ENCODE assay signal across 18 cellular contexts in the genomic region with DNA sequence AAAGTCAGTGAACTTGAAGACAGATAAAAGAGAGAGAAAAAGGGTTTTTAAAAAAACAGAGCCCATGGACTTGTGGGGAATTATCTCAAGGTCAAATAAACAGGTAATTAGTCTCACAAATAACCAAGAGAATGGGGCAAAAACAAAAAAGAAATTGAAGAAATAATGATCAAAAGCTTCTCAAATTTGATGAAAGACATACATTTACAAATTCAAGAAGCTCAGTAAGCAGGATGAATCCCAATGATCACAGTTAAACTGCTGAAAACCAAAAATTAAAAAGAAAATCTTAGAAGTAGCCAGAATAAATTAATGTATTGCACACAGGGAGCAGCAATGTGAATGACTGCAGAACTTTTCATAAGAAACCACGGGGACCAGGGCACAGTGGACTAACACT.
DNase-seq lines count a peak whose midpoint lies in the region; ATAC-seq and TF ChIP-seq lines count a peak whose summit lies in the region.
"Had no signal": no experiment of that assay in that cellular context is flagged by ENCODE, and none has a peak within 500 bp of the region (broad histone marks: within the 10 kb centered on the region; RNA-seq: fewer than 3 reads in every experiment).

No MANE protein-coding gene starts in this region.

- peaks cover 37% of the 10 kb centered on the region for H3K36me3 Mint-ChIP-seq in T-helper 1 cell treated with Interleukin-12 subunit alpha and Interleukin-12 subunit beta and Interleukin-4 antibody, amounts not matched to agents 30 μg/mL and 1 μg/mL, for 36 hours (ENCODE audit: low read depth)
- H3K36me3 Mint-ChIP-seq in activated naive CD4-positive, alpha-beta T cell treated with anti-CD3 and anti-CD28 coated beads, Interleukin-2, amount 10 ng/mL, durations not matched to agents 7 days and 5 days = peaks cover 42% of the 10 kb centered on the region
- H3K36me3 Mint-ChIP-seq in activated T-helper 17 cell treated with anti-CD3 and anti-CD28 coated beads, Interleukin-2, amount 50 U/mL, for 72 hours (ENCODE audit: low read depth) = peaks cover 71% of the 10 kb centered on the region
- H3K36me3 Mint-ChIP-seq in progenitor cell of endocrine pancreas (ENCODE audit: insufficient read depth) = peaks cover 27% of the 10 kb centered on the region
- H3K36me3 Mint-ChIP-seq in effector memory CD8-positive, alpha-beta T cell (ENCODE audit: insufficient read depth) = peaks cover 25% of the 10 kb centered on the region

- CTCF ChIA-PET in activated naive CD4-positive, alpha-beta T cell treated with anti-CD3 and anti-CD28 coated beads, Interleukin-2, amount 10 ng/mL, durations not matched to agents 7 days and 5 days (lab: Charles Lee) = no interaction called here

- peaks cover 21% of the 10 kb centered on the region for H3K4me1 Mint-ChIP-seq in T-helper 1 cell treated with Interleukin-12 subunit alpha and Interleukin-12 subunit beta and Interleukin-4 antibody, amounts not matched to agents 30 μg/mL and 1 μg/mL, for 36 hours (ENCODE audit: low read depth)
- H3K4me1 Mint-ChIP-seq in activated naive CD4-positive, alpha-beta T cell treated with anti-CD3 and anti-CD28 coated beads, Interleukin-2, amount 10 ng/mL, durations not matched to agents 7 days and 5 days = peaks cover 24% of the 10 kb centered on the region
- H3K4me1 Mint-ChIP-seq in activated T-helper 17 cell treated with anti-CD3 and anti-CD28 coated beads, Interleukin-2, amount 50 U/mL, for 72 hours = peaks cover 19% of the 10 kb centered on the region
- peaks cover 20% of the 10 kb centered on the region for H3K4me1 Mint-ChIP-seq in progenitor cell of endocrine pancreas (ENCODE audit: low read depth)
- H3K4me1 Mint-ChIP-seq in effector memory CD8-positive, alpha-beta T cell (ENCODE audit: low read depth in 2 of 2) = peaks cover 0 to 2% of the 10 kb centered on the region in 2 donors

- no peak overlapping the region for H3K4me3 Mint-ChIP-seq in T-helper 1 cell treated with Interleukin-12 subunit alpha and Interleukin-12 subunit beta and Interleukin-4 antibody, amounts not matched to agents 30 μg/mL and 1 μg/mL, for 36 hours
- no peak overlapping the region for H3K4me3 Mint-ChIP-seq in activated naive CD4-positive, alpha-beta T cell treated with anti-CD3 and anti-CD28 coated beads, Interleukin-2, amount 10 ng/mL, durations not matched to agents 7 days and 5 days
- no peak overlapping the region for H3K4me3 Mint-ChIP-seq in activated T-helper 17 cell treated with anti-CD3 and anti-CD28 coated beads, Interleukin-2, amount 50 U/mL, for 72 hours
- H3K4me3 Mint-ChIP-seq in progenitor cell of endocrine pancreas (ENCODE audit: low read depth) = no peak overlapping the region
- no peak overlapping the region for H3K4me3 Mint-ChIP-seq in effector memory CD8-positive, alpha-beta T cell

- peak overlapping the region; percentile 5 for H3K27ac Mint-ChIP-seq in T-helper 1 cell treated with Interleukin-12 subunit alpha and Interleukin-12 subunit beta and Interleukin-4 antibody, amounts not matched to agents 30 μg/mL and 1 μg/mL, for 36 hours
- H3K27ac Mint-ChIP-seq in activated naive CD4-positive, alpha-beta T cell treated with anti-CD3 and anti-CD28 coated beads, Interleukin-2, amount 10 ng/mL, durations not matched to agents 7 days and 5 days = peak overlapping the region; percentile 42
- H3K27ac Mint-ChIP-seq in activated T-helper 17 cell treated with anti-CD3 and anti-CD28 coated beads, Interleukin-2, amount 50 U/mL, for 72 hours = peak overlapping the region; percentile 97
- peak overlapping the region; percentile 70 for H3K27ac Mint-ChIP-seq in progenitor cell of endocrine pancreas
- H3K27ac Mint-ChIP-seq in effector memory CD8-positive, alpha-beta T cell = peak overlapping the region in 1 of 2 donors; percentile 2

- no peaks in the 10 kb centered on the region for H3K27me3 Mint-ChIP-seq in T-helper 1 cell treated with Interleukin-12 subunit alpha and Interleukin-12 subunit beta and Interleukin-4 antibody, amounts not matched to agents 30 μg/mL and 1 μg/mL, for 36 hours (ENCODE audit: low read depth)
- H3K27me3 Mint-ChIP-seq in activated naive CD4-positive, alpha-beta T cell treated with anti-CD3 and anti-CD28 coated beads, Interleukin-2, amount 10 ng/mL, durations not matched to agents 7 days and 5 days = no peaks in the 10 kb centered on the region
- no peaks in the 10 kb centered on the region for H3K27me3 Mint-ChIP-seq in activated T-helper 17 cell treated with anti-CD3 and anti-CD28 coated beads, Interleukin-2, amount 50 U/mL, for 72 hours
- no peaks in the 10 kb centered on the region for H3K27me3 Mint-ChIP-seq in progenitor cell of endocrine pancreas
- no peaks in the 10 kb centered on the region for H3K27me3 Mint-ChIP-seq in effector memory CD8-positive, alpha-beta T cell

- no peak for ATAC-seq in activated T-helper 17 cell treated with anti-CD3 and anti-CD28 coated beads, Interleukin-2, amount 50 U/mL, for 72 hours (replicated peaks)
- ATAC-seq in effector memory CD8-positive, alpha-beta T cell (replicated peaks) = no peak
- ATAC-seq in GM18517 (IDR thresholded peaks at IDR 0.05; ENCODE audit: unreplicated experiment) = no peak

- TF ChIP-seq CTCF in progenitor cell of endocrine pancreas (IDR thresholded peaks at IDR 0.05; ENCODE audit: unreplicated experiment) = no peak

- no peaks in the 10 kb centered on the region for H3K9me3 Mint-ChIP-seq in T-helper 1 cell treated with Interleukin-12 subunit alpha and Interleukin-12 subunit beta and Interleukin-4 antibody, amounts not matched to agents 30 μg/mL and 1 μg/mL, for 36 hours
- no peaks in the 10 kb centered on the region for H3K9me3 Mint-ChIP-seq in activated naive CD4-positive, alpha-beta T cell treated with anti-CD3 and anti-CD28 coated beads, Interleukin-2, amount 10 ng/mL, durations not matched to agents 7 days and 5 days
- H3K9me3 Mint-ChIP-seq in activated T-helper 17 cell treated with anti-CD3 and anti-CD28 coated beads, Interleukin-2, amount 50 U/mL, for 72 hours = no peaks in the 10 kb centered on the region
- no peaks in the 10 kb centered on the region for H3K9me3 Mint-ChIP-seq in progenitor cell of endocrine pancreas (ENCODE audit: low read depth)
- no peaks in the 10 kb centered on the region for H3K9me3 Mint-ChIP-seq in effector memory CD8-positive, alpha-beta T cell

- DNase-seq in T-helper 1 cell = no peak
- DNase-seq in activated naive CD4-positive, alpha-beta T cell treated with anti-CD3 and anti-CD28 coated beads, Interleukin-2, amount 10 ng/mL, durations not matched to agents 7 days and 5 days = no peak
- DNase-seq in activated naive CD4-positive, alpha-beta T cell treated with Interleukin-2 at 50 U/mL for 16 hours = no peak
- no peak for DNase-seq in progenitor cell of endocrine pancreas (ENCODE audit: low spot score, unreplicated experiment)
- no peak for DNase-seq in effector memory CD8-positive, alpha-beta T cell
- DNase-seq: C1 segment of cervical spinal cord, EL, GF-D8, Karpas-422, NCI-H1694, NCI-H2081, NCI-H2171, NCI-H524 treated with DMSO at 0.1 percent for 48 hours, NCI-H82, Peyer's patch had no signal
